Comparison of ENCODE assay signal across 9 cellular contexts in genomic region chr6:6699741-6700367, GRCh38.
DNase-seq lines count a peak whose midpoint lies in the region; ATAC-seq and TF ChIP-seq lines count a peak whose summit lies in the region.
"Had no signal": no experiment of that assay in that cellular context is flagged by ENCODE, and none has a peak within 500 bp of the region (broad histone marks: within the 10 kb centered on the region; RNA-seq: fewer than 3 reads in every experiment).

No MANE protein-coding gene starts in this region.

- H3K9me3 ChIP-seq in PC-3 (ENCODE audit: low read length) (no peaks in the 10 kb centered on the region), OCI-LY7 (ENCODE audit: low read length) (no peaks in the 10 kb centered on the region)

- no peaks in the 10 kb centered on the region for H3K9me2 ChIP-seq in PC-3 (replicated peaks; ENCODE audit: low read length)
- H3K9me2 ChIP-seq in OCI-LY7 (ENCODE audit: insufficient read depth, low read length), result no peaks in the 10 kb centered on the region

- ATAC-seq in activated CD8-positive, alpha-beta T cell treated with anti-CD3 and anti-CD28 coated beads, Interleukin-2, amount 10 ng/mL, durations not matched to agents 7 days and 5 days, result no peak
- no peak for ATAC-seq in activated CD8-positive, alpha-beta T cell treated with anti-CD3 and anti-CD28 coated beads for 36 hours
- ATAC-seq in PC-3, result peak; percentile 68
- no peak for ATAC-seq in HG02588 (IDR thresholded peaks at IDR 0.05; ENCODE audit: unreplicated experiment)
- no peak for ATAC-seq in HG03039 (IDR thresholded peaks at IDR 0.05; ENCODE audit: unreplicated experiment)

- H3K9ac ChIP-seq in PC-3 (ENCODE audit: low read length), result peak overlapping the region; percentile 10; the same call in 1 of the 2 replicates

- H3K27me3 Mint-ChIP-seq in activated CD8-positive, alpha-beta T cell treated with anti-CD3 and anti-CD28 coated beads, Interleukin-2, amount 10 ng/mL, durations not matched to agents 7 days and 5 days (ENCODE audit: low read depth), result peaks cover 14% of the 10 kb centered on the region
- H3K27me3 Mint-ChIP-seq in activated CD8-positive, alpha-beta T cell treated with anti-CD3 and anti-CD28 coated beads for 36 hours, result peaks cover 10% of the 10 kb centered on the region

- H3K79me2 ChIP-seq in PC-3 (ENCODE audit: low read length) (no peaks in the 10 kb centered on the region), OCI-LY7 (ENCODE audit: insufficient read depth, low read depth, low read length) (no peaks in the 10 kb centered on the region)

- H3K4me2 ChIP-seq in PC-3 (ENCODE audit: low read length) (no peak overlapping the region), OCI-LY7 (ENCODE audit: low read length) (no peak overlapping the region)

- H2AFZ ChIP-seq in PC-3 (ENCODE audit: low read length) (no peak overlapping the region), OCI-LY7 (ENCODE audit: low read length) (no peak overlapping the region)

- POLR2A ChIA-PET in activated CD8-positive, alpha-beta T cell treated with anti-CD3 and anti-CD28 coated beads, Interleukin-2, amount 10 ng/mL, durations not matched to agents 7 days and 5 days (lab: Charles Lee), result no interaction called here
- POLR2A ChIA-PET in activated CD8-positive, alpha-beta T cell treated with anti-CD3 and anti-CD28 coated beads for 36 hours (lab: Charles Lee), result no interaction called here
- POLR2A ChIA-PET in PC-3 (lab: Charles Lee; ENCODE audit: unreplicated experiment) (no interaction called here), OCI-LY7 (lab: Charles Lee) (interaction anchor here (0.6 kb wide), 2 partner anchors 13 to 20 kb away, joined by 3 to 4 read pairs; no protein-coding TSS in a partner anchor)

- H3K9me3 Mint-ChIP-seq in activated CD8-positive, alpha-beta T cell treated with anti-CD3 and anti-CD28 coated beads, Interleukin-2, amount 10 ng/mL, durations not matched to agents 7 days and 5 days (ENCODE audit: insufficient read depth), result no peaks in the 10 kb centered on the region
- no peaks in the 10 kb centered on the region for H3K9me3 Mint-ChIP-seq in activated CD8-positive, alpha-beta T cell treated with anti-CD3 and anti-CD28 coated beads for 36 hours

- no peak overlapping the region for H3K4me3 ChIP-seq in PC-3 (ENCODE audit: low read length)
- H3K4me3 ChIP-seq in OCI-LY7 (ENCODE audit: low read depth, low read length, poor library complexity, severe bottlenecking), result no peak overlapping the region

- no peak for TF ChIP-seq CTCF in activated CD8-positive, alpha-beta T cell treated with anti-CD3 and anti-CD28 coated beads for 36 hours (IDR thresholded peaks at IDR 0.05)
- TF ChIP-seq CTCF in PC-3 (conservative IDR thresholded peaks at IDR 0.05; ENCODE audit: low read depth, low read length) (no peak), OCI-LY7 (conservative IDR thresholded peaks at IDR 0.05; ENCODE audit: low read length) (no peak)

- no peaks in the 10 kb centered on the region for H3K27me3 ChIP-seq in PC-3 (ENCODE audit: low read length)

- no peak overlapping the region for H3K4me3 Mint-ChIP-seq in activated CD8-positive, alpha-beta T cell treated with anti-CD3 and anti-CD28 coated beads, Interleukin-2, amount 10 ng/mL, durations not matched to agents 7 days and 5 days
- no peak overlapping the region for H3K4me3 Mint-ChIP-seq in activated CD8-positive, alpha-beta T cell treated with anti-CD3 and anti-CD28 coated beads for 36 hours

- H3K36me3 Mint-ChIP-seq in activated CD8-positive, alpha-beta T cell treated with anti-CD3 and anti-CD28 coated beads, Interleukin-2, amount 10 ng/mL, durations not matched to agents 7 days and 5 days (ENCODE audit: low read depth), result no peaks in the 10 kb centered on the region
- no peaks in the 10 kb centered on the region for H3K36me3 Mint-ChIP-seq in activated CD8-positive, alpha-beta T cell treated with anti-CD3 and anti-CD28 coated beads for 36 hours (ENCODE audit: low read depth)

- peaks cover 39% of the 10 kb centered on the region for H3K4me1 Mint-ChIP-seq in activated CD8-positive, alpha-beta T cell treated with anti-CD3 and anti-CD28 coated beads, Interleukin-2, amount 10 ng/mL, durations not matched to agents 7 days and 5 days (ENCODE audit: low read depth)
- peaks cover 3% of the 10 kb centered on the region for H3K4me1 Mint-ChIP-seq in activated CD8-positive, alpha-beta T cell treated with anti-CD3 and anti-CD28 coated beads for 36 hours (ENCODE audit: low read depth)

- peak overlapping the region; percentile 55 for H3K27ac ChIP-seq in PC-3 (ENCODE audit: low read length)
- no peak overlapping the region for H3K27ac ChIP-seq in OCI-LY7 (ENCODE audit: low read depth, low read length, poor library complexity, severe bottlenecking)
- H3K27ac ChIP-seq: C4-2B had no signal

- peak overlapping the region; percentile 39 for H3K27ac Mint-ChIP-seq in activated CD8-positive, alpha-beta T cell treated with anti-CD3 and anti-CD28 coated beads, Interleukin-2, amount 10 ng/mL, durations not matched to agents 7 days and 5 days
- H3K27ac Mint-ChIP-seq in activated CD8-positive, alpha-beta T cell treated with anti-CD3 and anti-CD28 coated beads for 36 hours, result no peak overlapping the region

- H4K20me1 ChIP-seq in PC-3 (ENCODE audit: low read length) (no peaks in the 10 kb centered on the region), OCI-LY7 (ENCODE audit: insufficient read depth, low read length) (no peaks in the 10 kb centered on the region)

- peaks cover 23% of the 10 kb centered on the region for H3K4me1 ChIP-seq in PC-3 (ENCODE audit: insufficient read depth, low read length)
- no peaks in the 10 kb centered on the region for H3K4me1 ChIP-seq in OCI-LY7 (ENCODE audit: insufficient read depth, low read length, poor library complexity, severe bottlenecking)

- BruUV-seq in PC-3 (replicated peaks; lab: Mats Ljungman, UMichigan) (no TSS peak), OCI-LY7 (replicated peaks; lab: Mats Ljungman, UMichigan) (no TSS peak)

- H3F3A ChIP-seq in PC-3 (ENCODE audit: low read length, unreplicated experiment), result no peaks in the 10 kb centered on the region

- DNase-seq in activated CD8-positive, alpha-beta T cell treated with anti-CD3 and anti-CD28 coated beads, Interleukin-2, amount 10 ng/mL, durations not matched to agents 7 days and 5 days, result no peak
- no peak for DNase-seq in activated CD8-positive, alpha-beta T cell treated with anti-CD3 and anti-CD28 coated beads for 36 hours
- DNase-seq in PC-3, result peak; percentile 86
- peak; percentile 94 for DNase-seq in fibroblast of peridontal ligament (ENCODE audit: extremely low read depth)
- DNase-seq in occipital lobe (lab: John Stamatoyannopoulos, UW), result peak; percentile 20
- no peak for DNase-seq in OCI-LY7 (ENCODE audit: low spot score)

- no peaks in the 10 kb centered on the region for H3K36me3 ChIP-seq in PC-3 (ENCODE audit: low read depth, low read length)
- H3K36me3 ChIP-seq in OCI-LY7 (ENCODE audit: insufficient read depth, low read length), result no peaks in the 10 kb centered on the region

- CTCF ChIA-PET in activated CD8-positive, alpha-beta T cell treated with anti-CD3 and anti-CD28 coated beads, Interleukin-2, amount 10 ng/mL, durations not matched to agents 7 days and 5 days (lab: Charles Lee), result no interaction called here
- CTCF ChIA-PET in activated CD8-positive, alpha-beta T cell treated with anti-CD3 and anti-CD28 coated beads for 36 hours (lab: Charles Lee), result interaction anchor here (0.9 to 2.7 kb wide), 3 partner anchors 19 to 544 kb away, joined by 3 to 7 read pairs (median 3); no protein-coding TSS in a partner anchor
- CTCF ChIA-PET in PC-3 (lab: Charles Lee), result no interaction called here
- CTCF ChIA-PET in OCI-LY7 (lab: Charles Lee; ENCODE audit: unreplicated experiment), result no interaction called here

- intact Hi-C loops in activated CD8-positive, alpha-beta T cell treated with anti-CD3 and anti-CD28 coated beads for 36 hours (cut with micrococcal nuclease), result no loop called here
- intact Hi-C loops in PC-3 (cut with micrococcal nuclease) (loop anchor here (10.0 kb wide), 1 partner anchor 355 kb away; no protein-coding TSS in a partner anchor), OCI-LY7 (cut with micrococcal nuclease; ENCODE audit: unreplicated experiment) (no loop called here)

Comparison
In these comparisons a context has a peak if more than half of its experiments do, and no peak if none do; other contexts are left out.
1. DNase-seq: peak in PC-3 (single experiment), fibroblast of peridontal ligament (single experiment) and occipital lobe (single experiment); none in activated CD8-positive, alpha-beta T cell treated with anti-CD3 and anti-CD28 coated beads, Interleukin-2, amount 10 ng/mL, durations not matched to agents 7 days and 5 days (single experiment), activated CD8-positive, alpha-beta T cell treated with anti-CD3 and anti-CD28 coated beads for 36 hours (single experiment) and OCI-LY7 (single experiment).